In the genomic region with DNA sequence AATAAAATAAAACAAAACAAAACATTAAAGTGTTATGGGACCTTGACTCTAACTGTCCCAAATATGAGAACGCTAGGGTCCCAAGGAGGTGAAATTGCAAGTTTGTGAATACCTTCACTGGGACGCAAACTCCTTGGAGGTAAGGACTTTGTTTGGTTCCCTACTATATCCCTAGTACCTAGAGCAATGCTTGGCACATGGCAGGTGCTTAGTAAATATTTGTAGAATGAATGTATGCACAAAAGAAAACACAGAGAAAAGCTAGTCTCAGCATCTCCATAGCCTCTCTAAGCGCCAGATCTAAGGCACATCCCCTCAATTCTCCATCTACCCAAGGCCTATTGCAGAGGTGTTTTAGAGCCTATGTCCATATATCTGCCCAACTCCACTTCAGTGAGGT, we compare ENCODE assay signal across 31 cellular contexts. TPM values are rescaled to one million over a fixed set of nuclear protein-coding genes. Genes with fewer than 3 reads are reported as not detected.
"Had no signal": no experiment of that assay in that cellular context is flagged by ENCODE, and none has a peak within 500 bp of the region (broad histone marks: within the 10 kb centered on the region; RNA-seq: fewer than 3 reads in every experiment).

No MANE protein-coding gene starts in this region.

- H3K27ac Mint-ChIP-seq: activated naive CD4-positive, alpha-beta T cell treated with anti-CD3 and anti-CD28 coated beads for 36 hours; activated naive CD8-positive, alpha-beta T cell treated with anti-CD3 and anti-CD28 coated beads for 36 hours; activated T-helper 1 cell treated with anti-CD3 and anti-CD28 coated beads, Interleukin-12 subunit alpha, Interleukin-12 subunit beta, Interleukin-2, Interleukin-4 antibody, amounts not matched to agents 30 ng/mL and 10 ng/mL and 1 ng/mL, durations not matched to agents 14 hours and 24 hours and 36 hours; naive thymus-derived CD4-positive, alpha-beta T cell; stimulated activated memory B cell treated with anti-CD40 and anti-IgM and Interleukin-4, amounts not matched to agents 10 μg/mL and 1 μg/mL and 100 μg/mL, for 72 hours; stimulated activated naive CD8-positive, alpha-beta T cell treated with anti-CD3 and anti-CD28 coated beads, Interleukin-15, amount 100 ng/mL, for 72 hours had no signal

- H3K4me1 Mint-ChIP-seq: activated naive CD8-positive, alpha-beta T cell treated with anti-CD3 and anti-CD28 coated beads for 36 hours; naive thymus-derived CD4-positive, alpha-beta T cell; stimulated activated memory B cell treated with anti-CD40 and anti-IgM and Interleukin-4, amounts not matched to agents 10 μg/mL and 1 μg/mL and 100 μg/mL, for 72 hours; stimulated activated naive CD8-positive, alpha-beta T cell treated with anti-CD3 and anti-CD28 coated beads, Interleukin-15, amount 100 ng/mL, for 72 hours had no signal

- H3K4me3 ChIP-seq: adrenal gland, ascending aorta, coronary artery, dorsolateral prefrontal cortex, pancreas, prostate gland, sigmoid colon, thyroid gland, upper lobe of left lung, vagina had no signal

- H3K36me3 Mint-ChIP-seq: activated naive CD8-positive, alpha-beta T cell treated with anti-CD3 and anti-CD28 coated beads for 36 hours; naive thymus-derived CD4-positive, alpha-beta T cell; stimulated activated memory B cell treated with anti-CD40 and anti-IgM and Interleukin-4, amounts not matched to agents 10 μg/mL and 1 μg/mL and 100 μg/mL, for 72 hours had no signal

- DNase-seq: activated CD4-positive, alpha-beta T cell treated with anti-CD3 and anti-CD28 coated beads for 48 hours; activated CD4-positive, alpha-beta T cell treated with anti-CD3 and anti-CD28 coated beads, Interleukin-2, amount 50 U/mL, for 48 hours; activated CD8-positive, alpha-beta memory T cell treated with anti-CD3 and anti-CD28 coated beads, Interleukin-2, amount 50 U/mL, for 4 hours; activated effector memory CD4-positive, alpha-beta T cell treated with anti-CD3 and anti-CD28 coated beads, Interleukin-2, amount 50 U/mL, for 16 hours; activated naive CD4-positive, alpha-beta T cell treated with anti-CD3 and anti-CD28 coated beads for 36 hours; activated naive CD8-positive, alpha-beta T cell treated with anti-CD3 and anti-CD28 coated beads for 36 hours; activated T-cell treated with anti-CD3 and anti-CD28 coated beads, Interleukin-2, amount 50 U/mL, for 1 hour; adrenal gland; brain microvascular endothelial cell; dorsolateral prefrontal cortex; effector memory CD4-positive, alpha-beta T cell; glutamatergic neuron; midbrain; naive thymus-derived CD4-positive, alpha-beta T cell; pancreas; retina; sigmoid colon; small intestine; stimulated activated CD4-positive, alpha-beta T cell treated with anti-CD3 and anti-CD28 coated beads, Interleukin-1b, Interleukin-23, amount 100 ng/mL, for 48 hours; stimulated activated CD4-positive, alpha-beta T cell treated with anti-CD3 and anti-CD28 coated beads, Interleukin-4, amount 100 ng/mL, for 4 hours; stimulated activated CD8-positive, alpha-beta memory T cell treated with anti-CD3 and anti-CD28 coated beads, Interleukin-4, amount 100 ng/mL, for 48 hours; stimulated activated naive CD8-positive, alpha-beta T cell treated with anti-CD3 and anti-CD28 coated beads, Interleukin-15, amount 100 ng/mL, for 72 hours; substantia nigra; thyroid gland; upper lobe of left lung had no signal

- H3K36me3 ChIP-seq: adrenal gland, ascending aorta, brain microvascular endothelial cell, pancreas, prostate gland, sigmoid colon, thyroid gland, upper lobe of left lung, vagina had no signal

- H3K9me3 ChIP-seq: adrenal gland, ascending aorta, pancreas, prostate gland, sigmoid colon, thyroid gland, upper lobe of left lung, vagina had no signal

- H3K27ac ChIP-seq: adrenal gland, ascending aorta, brain microvascular endothelial cell, coronary artery, dorsolateral prefrontal cortex, pancreas, sigmoid colon, thyroid gland, upper lobe of left lung, vagina had no signal

- H3K9me3 Mint-ChIP-seq: activated naive CD4-positive, alpha-beta T cell treated with anti-CD3 and anti-CD28 coated beads for 36 hours; activated naive CD8-positive, alpha-beta T cell treated with anti-CD3 and anti-CD28 coated beads for 36 hours; activated T-helper 1 cell treated with anti-CD3 and anti-CD28 coated beads, Interleukin-12 subunit alpha, Interleukin-12 subunit beta, Interleukin-2, Interleukin-4 antibody, amounts not matched to agents 30 ng/mL and 10 ng/mL and 1 ng/mL, durations not matched to agents 14 hours and 24 hours and 36 hours; naive thymus-derived CD4-positive, alpha-beta T cell; stimulated activated memory B cell treated with anti-CD40 and anti-IgM and Interleukin-4, amounts not matched to agents 10 μg/mL and 1 μg/mL and 100 μg/mL, for 72 hours; stimulated activated naive CD8-positive, alpha-beta T cell treated with anti-CD3 and anti-CD28 coated beads, Interleukin-15, amount 100 ng/mL, for 72 hours had no signal

- ATAC-seq: naive thymus-derived CD4-positive, alpha-beta T cell; pancreas; stimulated activated memory B cell treated with anti-CD40 and anti-IgM and Interleukin-4, amounts not matched to agents 10 μg/mL and 1 μg/mL and 100 μg/mL, for 72 hours; stimulated activated naive CD8-positive, alpha-beta T cell treated with anti-CD3 and anti-CD28 coated beads, Interleukin-15, amount 100 ng/mL, for 72 hours had no signal

- H3K4me1 ChIP-seq: adrenal gland, sigmoid colon, thyroid gland, vagina had no signal

- H3K4me3 Mint-ChIP-seq: activated naive CD4-positive, alpha-beta T cell treated with anti-CD3 and anti-CD28 coated beads for 36 hours; activated naive CD8-positive, alpha-beta T cell treated with anti-CD3 and anti-CD28 coated beads for 36 hours; activated T-helper 1 cell treated with anti-CD3 and anti-CD28 coated beads, Interleukin-12 subunit alpha, Interleukin-12 subunit beta, Interleukin-2, Interleukin-4 antibody, amounts not matched to agents 30 ng/mL and 10 ng/mL and 1 ng/mL, durations not matched to agents 14 hours and 24 hours and 36 hours; naive thymus-derived CD4-positive, alpha-beta T cell; stimulated activated memory B cell treated with anti-CD40 and anti-IgM and Interleukin-4, amounts not matched to agents 10 μg/mL and 1 μg/mL and 100 μg/mL, for 72 hours; stimulated activated naive CD8-positive, alpha-beta T cell treated with anti-CD3 and anti-CD28 coated beads, Interleukin-15, amount 100 ng/mL, for 72 hours had no signal

- H3K27me3 Mint-ChIP-seq: activated naive CD8-positive, alpha-beta T cell treated with anti-CD3 and anti-CD28 coated beads for 36 hours; stimulated activated memory B cell treated with anti-CD40 and anti-IgM and Interleukin-4, amounts not matched to agents 10 μg/mL and 1 μg/mL and 100 μg/mL, for 72 hours; stimulated activated naive CD8-positive, alpha-beta T cell treated with anti-CD3 and anti-CD28 coated beads, Interleukin-15, amount 100 ng/mL, for 72 hours had no signal

- H3K27me3 ChIP-seq: adrenal gland, ascending aorta, brain microvascular endothelial cell, dorsolateral prefrontal cortex, pancreas, sigmoid colon, thyroid gland, upper lobe of left lung, vagina had no signal

RNA-seq across cellular contexts. Expression of gene GPR176, which starts 30.5 kb away (rescaled TPM):
- polyA plus RNA-seq: naive thymus-derived CD4-positive, alpha-beta T cell had no signal
